1 cellular context compared by ENCODE assay signal in the genomic region with DNA sequence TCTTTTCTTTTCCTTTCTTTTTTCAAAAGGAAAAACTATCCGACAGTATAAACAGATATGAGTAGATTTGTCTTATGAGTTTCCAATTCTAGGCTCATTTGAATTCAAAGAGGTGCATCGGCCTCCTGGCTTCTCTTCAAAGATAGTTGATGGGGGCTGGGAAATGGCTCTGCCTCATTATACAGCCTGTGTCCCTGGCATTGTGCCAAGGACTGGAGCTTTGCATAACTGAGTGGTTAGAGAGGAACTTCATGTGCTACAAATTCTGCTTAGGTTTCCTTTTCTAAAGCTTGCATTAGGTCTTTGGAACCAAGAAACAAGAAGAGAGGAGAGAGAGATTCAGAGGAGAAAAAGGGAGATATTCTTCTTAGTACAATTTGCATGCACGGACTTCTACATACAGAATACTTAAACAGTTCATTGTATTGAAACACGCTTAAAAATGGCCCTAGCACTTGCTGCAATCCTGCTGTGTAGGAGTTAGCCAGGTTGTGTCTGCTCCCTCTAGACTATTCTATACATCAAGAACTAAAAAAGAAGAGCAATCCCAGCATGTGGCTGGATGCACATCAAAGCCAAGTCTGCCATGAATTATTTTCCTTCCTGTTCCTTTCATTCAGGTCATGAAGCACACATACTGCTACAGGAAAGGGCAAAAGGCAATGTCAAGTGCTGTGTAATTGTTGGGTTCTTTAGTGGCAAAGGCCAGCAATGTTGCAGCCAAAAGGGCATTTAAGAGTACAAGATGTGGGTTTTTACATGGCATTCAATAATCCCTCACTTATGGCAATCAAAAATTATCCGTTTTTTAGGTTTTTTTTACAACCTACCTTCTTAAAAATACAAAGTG.
TF ChIP-seq lines count a peak whose summit lies in the region.

No MANE protein-coding gene starts in this region.

TF ChIP-seq in GM12878, 131 proteins besides CTCF, POLR2A, EP300 and RAD21 (continued from another document):
- TF ChIP-seq, protein P1, sequence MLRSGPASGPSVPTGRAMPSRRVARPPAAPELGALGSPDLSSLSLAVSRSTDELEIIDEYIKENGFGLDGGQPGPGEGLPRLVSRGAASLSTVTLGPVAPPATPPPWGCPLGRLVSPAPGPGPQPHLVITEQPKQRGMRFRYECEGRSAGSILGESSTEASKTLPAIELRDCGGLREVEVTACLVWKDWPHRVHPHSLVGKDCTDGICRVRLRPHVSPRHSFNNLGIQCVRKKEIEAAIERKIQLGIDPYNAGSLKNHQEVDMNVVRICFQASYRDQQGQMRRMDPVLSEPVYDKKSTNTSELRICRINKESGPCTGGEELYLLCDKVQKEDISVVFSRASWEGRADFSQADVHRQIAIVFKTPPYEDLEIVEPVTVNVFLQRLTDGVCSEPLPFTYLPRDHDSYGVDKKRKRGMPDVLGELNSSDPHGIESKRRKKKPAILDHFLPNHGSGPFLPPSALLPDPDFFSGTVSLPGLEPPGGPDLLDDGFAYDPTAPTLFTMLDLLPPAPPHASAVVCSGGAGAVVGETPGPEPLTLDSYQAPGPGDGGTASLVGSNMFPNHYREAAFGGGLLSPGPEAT (IDR thresholded peaks at IDR 0.05; ENCODE audit: low read depth): 0 out of 2 replicates have a peak, but pooled peaks have one; percentile 22
- TF ChIP-seq, protein P2, sequence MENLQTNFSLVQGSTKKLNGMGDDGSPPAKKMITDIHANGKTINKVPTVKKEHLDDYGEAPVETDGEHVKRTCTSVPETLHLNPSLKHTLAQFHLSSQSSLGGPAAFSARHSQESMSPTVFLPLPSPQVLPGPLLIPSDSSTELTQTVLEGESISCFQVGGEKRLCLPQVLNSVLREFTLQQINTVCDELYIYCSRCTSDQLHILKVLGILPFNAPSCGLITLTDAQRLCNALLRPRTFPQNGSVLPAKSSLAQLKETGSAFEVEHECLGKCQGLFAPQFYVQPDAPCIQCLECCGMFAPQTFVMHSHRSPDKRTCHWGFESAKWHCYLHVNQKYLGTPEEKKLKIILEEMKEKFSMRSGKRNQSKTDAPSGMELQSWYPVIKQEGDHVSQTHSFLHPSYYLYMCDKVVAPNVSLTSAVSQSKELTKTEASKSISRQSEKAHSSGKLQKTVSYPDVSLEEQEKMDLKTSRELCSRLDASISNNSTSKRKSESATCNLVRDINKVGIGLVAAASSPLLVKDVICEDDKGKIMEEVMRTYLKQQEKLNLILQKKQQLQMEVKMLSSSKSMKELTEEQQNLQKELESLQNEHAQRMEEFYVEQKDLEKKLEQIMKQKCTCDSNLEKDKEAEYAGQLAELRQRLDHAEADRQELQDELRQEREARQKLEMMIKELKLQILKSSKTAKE (IDR thresholded peaks at IDR 0.05; ENCODE audit: low read depth, poor library complexity, severe bottlenecking): peak; percentile 49
